17 cellular contexts compared by ENCODE assay signal in genomic region chr14:33956640-33957039, GRCh38.
"Had no signal": no experiment of that assay in that cellular context is flagged by ENCODE, and none has a peak within 500 bp of the region (broad histone marks: within the 10 kb centered on the region; RNA-seq: fewer than 3 reads in every experiment).

No MANE protein-coding gene starts in this region.

- H3K9me3 ChIP-seq: ascending aorta, sigmoid colon, thoracic aorta, upper lobe of right lung had no signal

- ATAC-seq: activated T-cell treated with anti-CD3 and anti-CD28 coated beads, Interleukin-2, amount 50 U/mL, for 72 hours; left lobe of liver; stimulated activated memory B cell treated with anti-CD40 and anti-IgM and Interleukin-4, amounts not matched to agents 10 μg/mL and 1 μg/mL and 100 μg/mL, for 72 hours had no signal

- DNase-seq: activated CD4-positive, alpha-beta T cell treated with anti-CD3 and anti-CD28 coated beads for 1 hour; activated CD8-positive, alpha-beta memory T cell treated with anti-CD3 and anti-CD28 coated beads for 24 hours; activated CD8-positive, alpha-beta memory T cell treated with anti-CD3 and anti-CD28 coated beads, Interleukin-2, amount 50 U/mL, for 48 hours; activated gamma-delta T cell; activated T-cell treated with anti-CD3 and anti-CD28 coated beads, Interleukin-2, amount 50 U/mL, for 72 hours; mammary epithelial cell; midbrain; sigmoid colon; stimulated activated CD4-positive, alpha-beta T cell treated with anti-CD3 and anti-CD28 coated beads, Interleukin-4, amount 100 ng/mL, for 4 hours; upper lobe of right lung; WERI-Rb-1 had no signal

- H2AFZ ChIP-seq: parathyroid adenoma had no signal

- H3K4me3 ChIP-seq: ascending aorta, coronary artery, sigmoid colon, thoracic aorta, upper lobe of right lung had no signal

- H3K27me3 ChIP-seq: ascending aorta, sigmoid colon had no signal

- H3K27ac ChIP-seq: ascending aorta, coronary artery, parathyroid adenoma, sigmoid colon, thoracic aorta, upper lobe of right lung, WERI-Rb-1 had no signal

- H3K4me1 ChIP-seq: upper lobe of right lung had no signal

- H3K36me3 ChIP-seq: ascending aorta, sigmoid colon, thoracic aorta, upper lobe of right lung, WERI-Rb-1 had no signal

- H3K79me2 ChIP-seq: parathyroid adenoma had no signal

- H3K9ac ChIP-seq: parathyroid adenoma had no signal
